Comparison of ENCODE assay signal across 12 cellular contexts in genomic region chr1:160095382-160096105, GRCh38. TPM values are rescaled to one million over a fixed set of nuclear protein-coding genes. Genes with fewer than 3 reads are reported as not detected.
DNase-seq lines count a peak whose midpoint lies in the region; ATAC-seq and TF ChIP-seq lines count a peak whose summit lies in the region.
"Had no signal": no experiment of that assay in that cellular context is flagged by ENCODE, and none has a peak within 500 bp of the region (broad histone marks: within the 10 kb centered on the region; RNA-seq: fewer than 3 reads in every experiment).

No MANE protein-coding gene starts in this region.

- peaks cover 31% of the 10 kb centered on the region for H3K36me3 ChIP-seq in thoracic aorta

- H3K27ac Mint-ChIP-seq in activated CD8-positive, alpha-beta memory T cell treated with anti-CD3 and anti-CD28 coated beads, Interleukin-2, amount 10 ng/mL, durations not matched to agents 7 days and 5 days, result peak overlapping the region; percentile 1
- peak overlapping the region; percentile 32 for H3K27ac Mint-ChIP-seq in activated naive CD8-positive, alpha-beta T cell treated with anti-CD3 and anti-CD28 coated beads for 36 hours
- H3K27ac Mint-ChIP-seq: mesothelial cell of epicardium had no signal

- H3K27me3 ChIP-seq in thoracic aorta (replicated peaks; ENCODE audit: insufficient read depth), result no peaks in the 10 kb centered on the region

- peaks cover 21 to 43% of the 10 kb centered on the region in 2 donors for H3K4me1 ChIP-seq in thoracic aorta (ENCODE audit: control insufficient read depth in 1 of 2, low read depth in 2 of 2)

- H3K9me3 Mint-ChIP-seq in activated CD8-positive, alpha-beta memory T cell treated with anti-CD3 and anti-CD28 coated beads, Interleukin-2, amount 10 ng/mL, durations not matched to agents 7 days and 5 days (ENCODE audit: low read depth), result no peaks in the 10 kb centered on the region
- H3K9me3 Mint-ChIP-seq in activated naive CD8-positive, alpha-beta T cell treated with anti-CD3 and anti-CD28 coated beads for 36 hours, result no peaks in the 10 kb centered on the region
- H3K9me3 Mint-ChIP-seq: mesothelial cell of epicardium had no signal

- ATAC-seq in activated CD8-positive, alpha-beta memory T cell treated with anti-CD3 and anti-CD28 coated beads, Interleukin-2, amount 10 ng/mL, durations not matched to agents 7 days and 5 days, result no peak
- ATAC-seq in left lobe of liver (peak; percentile 6), thoracic aorta (ENCODE audit: insufficient number of reproducible peaks, low FRiP score, low read depth) (no peak), GM21723 (IDR thresholded peaks at IDR 0.05; ENCODE audit: unreplicated experiment) (no peak), GM21447 (IDR thresholded peaks at IDR 0.05; ENCODE audit: unreplicated experiment) (no peak)

- CTCF ChIA-PET in activated CD8-positive, alpha-beta memory T cell treated with anti-CD3 and anti-CD28 coated beads, Interleukin-2, amount 10 ng/mL, durations not matched to agents 7 days and 5 days (lab: Charles Lee), result interaction anchor here (1.3 to 5.0 kb wide), 3 partner anchors 13 to 49 kb away, joined by 3 to 115 read pairs (median 10); partner anchors contain the start of gene KCNJ9

- no peak for TF ChIP-seq CTCF in thoracic aorta (IDR thresholded peaks at IDR 0.05)

- no peaks in the 10 kb centered on the region for H3K27me3 Mint-ChIP-seq in activated CD8-positive, alpha-beta memory T cell treated with anti-CD3 and anti-CD28 coated beads, Interleukin-2, amount 10 ng/mL, durations not matched to agents 7 days and 5 days
- no peaks in the 10 kb centered on the region for H3K27me3 Mint-ChIP-seq in activated naive CD8-positive, alpha-beta T cell treated with anti-CD3 and anti-CD28 coated beads for 36 hours

- peak overlapping the region; percentile 39 to 89 for H3K27ac ChIP-seq in thoracic aorta
- H3K27ac ChIP-seq: SK-N-MC had no signal

- no peak overlapping the region for H3K4me3 Mint-ChIP-seq in activated CD8-positive, alpha-beta memory T cell treated with anti-CD3 and anti-CD28 coated beads, Interleukin-2, amount 10 ng/mL, durations not matched to agents 7 days and 5 days
- H3K4me3 Mint-ChIP-seq in activated naive CD8-positive, alpha-beta T cell treated with anti-CD3 and anti-CD28 coated beads for 36 hours, result peak overlapping the region; percentile 12
- H3K4me3 Mint-ChIP-seq: mesothelial cell of epicardium had no signal

- H3K9me3 ChIP-seq in thoracic aorta, result no peaks in the 10 kb centered on the region

- peaks cover 31% of the 10 kb centered on the region for H3K4me1 Mint-ChIP-seq in activated CD8-positive, alpha-beta memory T cell treated with anti-CD3 and anti-CD28 coated beads, Interleukin-2, amount 10 ng/mL, durations not matched to agents 7 days and 5 days
- peaks cover 49% of the 10 kb centered on the region for H3K4me1 Mint-ChIP-seq in activated naive CD8-positive, alpha-beta T cell treated with anti-CD3 and anti-CD28 coated beads for 36 hours

- no peak for DNase-seq in activated CD8-positive, alpha-beta memory T cell treated with anti-CD3 and anti-CD28 coated beads, Interleukin-2, amount 10 ng/mL, durations not matched to agents 7 days and 5 days
- DNase-seq in activated CD8-positive, alpha-beta memory T cell treated with anti-CD3 and anti-CD28 coated beads, Interleukin-2, amount 50 U/mL, for 4 hours, result no peak
- DNase-seq in activated naive CD8-positive, alpha-beta T cell treated with anti-CD3 and anti-CD28 coated beads for 36 hours, result no peak
- DNase-seq in left lobe of liver (ENCODE audit: low spot score) (peak; percentile 65), thoracic aorta (ENCODE audit: low spot score) (no peak), NCI-H1048 (lab: John Stamatoyannopoulos, UW) (no peak)
- DNase-seq: central memory CD4-positive, alpha-beta T cell had no signal

- no peak overlapping the region for H3K4me3 ChIP-seq in thoracic aorta
- H3K4me3 ChIP-seq: SK-N-MC had no signal

- peaks cover 6% of the 10 kb centered on the region for H3K36me3 Mint-ChIP-seq in activated CD8-positive, alpha-beta memory T cell treated with anti-CD3 and anti-CD28 coated beads, Interleukin-2, amount 10 ng/mL, durations not matched to agents 7 days and 5 days
- peaks cover 5% of the 10 kb centered on the region for H3K36me3 Mint-ChIP-seq in activated naive CD8-positive, alpha-beta T cell treated with anti-CD3 and anti-CD28 coated beads for 36 hours
- H3K36me3 Mint-ChIP-seq: mesothelial cell of epicardium had no signal

RNA-seq across cellular contexts. Expression of gene IGSF8, which starts 2.9 kb away (rescaled TPM):
- total RNA-seq in activated CD8-positive, alpha-beta memory T cell treated with anti-CD3 and anti-CD28 coated beads, Interleukin-2, amount 10 ng/mL, durations not matched to agents 7 days and 5 days, result 10 to 100 TPM; 30.9 to 35.0 TPM
- total RNA-seq in activated naive CD8-positive, alpha-beta T cell treated with anti-CD3 and anti-CD28 coated beads for 36 hours, result 10 to 100 TPM; 38.0 to 39.0 TPM
- total RNA-seq in left lobe of liver (54.5 TPM), thoracic aorta (10 to 100 TPM; 29.6 to 40.8 TPM)

RNA-seq across cellular contexts. Expression of gene KCNJ9, which starts 14.2 kb away (rescaled TPM):
- total RNA-seq in activated CD8-positive, alpha-beta memory T cell treated with anti-CD3 and anti-CD28 coated beads, Interleukin-2, amount 10 ng/mL, durations not matched to agents 7 days and 5 days, result not detected
- total RNA-seq in activated naive CD8-positive, alpha-beta T cell treated with anti-CD3 and anti-CD28 coated beads for 36 hours, result under 1 TPM in 1 of 2 experiments, not detected in 1; 0.04 TPM
- total RNA-seq in left lobe of liver, result not detected
- under 1 TPM in 1 of 2 donors, not detected in 1; 0.95 TPM for total RNA-seq in thoracic aorta
- total RNA-seq: fibroblast of villous mesenchyme, mesothelial cell of epicardium had no signal

RNA-seq across cellular contexts. Expression of gene ATP1A2, which starts 20.0 kb away (rescaled TPM):
- not detected for total RNA-seq in activated CD8-positive, alpha-beta memory T cell treated with anti-CD3 and anti-CD28 coated beads, Interleukin-2, amount 10 ng/mL, durations not matched to agents 7 days and 5 days
- total RNA-seq in activated naive CD8-positive, alpha-beta T cell treated with anti-CD3 and anti-CD28 coated beads for 36 hours, result not detected
- total RNA-seq in left lobe of liver, result 0.45 TPM
- total RNA-seq in thoracic aorta, result 100 to 1,000 TPM in 1 of 2 donors, 10 to 100 TPM in 1; 86.0 to 146 TPM
- total RNA-seq: fibroblast of villous mesenchyme had no signal

RNA-seq across cellular contexts. Expression of gene KCNJ10, which starts 25.6 kb away (rescaled TPM):
- total RNA-seq in activated CD8-positive, alpha-beta memory T cell treated with anti-CD3 and anti-CD28 coated beads, Interleukin-2, amount 10 ng/mL, durations not matched to agents 7 days and 5 days, result not detected
- not detected for total RNA-seq in activated naive CD8-positive, alpha-beta T cell treated with anti-CD3 and anti-CD28 coated beads for 36 hours
- total RNA-seq in left lobe of liver, result 0.28 TPM
- total RNA-seq in thoracic aorta, result not detected
- total RNA-seq: fibroblast of villous mesenchyme had no signal

RNA-seq across cellular contexts. Expression of gene ATP1A4, which starts 55.9 kb away (rescaled TPM):
- under 1 TPM in 1 of 2 experiments, not detected in 1; 0.40 TPM for total RNA-seq in activated CD8-positive, alpha-beta memory T cell treated with anti-CD3 and anti-CD28 coated beads, Interleukin-2, amount 10 ng/mL, durations not matched to agents 7 days and 5 days
- total RNA-seq in activated naive CD8-positive, alpha-beta T cell treated with anti-CD3 and anti-CD28 coated beads for 36 hours, result not detected
- not detected for total RNA-seq in left lobe of liver
- total RNA-seq in thoracic aorta, result 1 to 10 TPM in 1 of 2 donors, under 1 TPM in 1; 0.68 to 1.1 TPM
- total RNA-seq: fibroblast of villous mesenchyme had no signal

Comparison
In these comparisons a context has a peak if more than half of its experiments do, and no peak if none do; other contexts are left out.
1. RNA of gene ATP1A2, which starts 20.0 kb away (total RNA-seq): 86.0 to 146 TPM in thoracic aorta; 0.45 TPM in left lobe of liver (single experiment), not detected in activated naive CD8-positive, alpha-beta T cell treated with anti-CD3 and anti-CD28 coated beads for 36 hours and not detected in activated CD8-positive, alpha-beta memory T cell treated with anti-CD3 and anti-CD28 coated beads, Interleukin-2, amount 10 ng/mL, durations not matched to agents 7 days and 5 days; every median in the first group is over 10 times any median in the second.